ENCODE assay signal across 18 cellular contexts in the genomic region with DNA sequence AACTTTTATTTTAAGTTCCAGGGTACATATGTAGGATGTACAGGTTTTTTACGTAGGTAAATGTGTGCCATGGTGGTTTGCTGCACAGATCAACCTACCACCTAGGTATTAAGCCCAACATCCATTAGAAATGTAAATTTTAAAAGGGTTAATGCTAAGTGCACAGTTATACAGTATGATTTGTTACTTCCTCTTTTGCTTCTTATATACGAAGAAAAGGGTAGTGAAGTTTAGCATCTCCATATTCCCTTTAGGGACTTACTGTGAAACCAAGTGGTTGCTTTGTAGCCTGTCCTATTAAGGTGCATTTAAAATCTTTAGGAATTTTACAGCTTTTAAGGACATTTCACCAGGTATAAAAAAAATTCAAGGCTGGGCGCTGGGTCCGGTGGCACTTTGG. TPM values are rescaled to one million over a fixed set of nuclear protein-coding genes. Genes with fewer than 3 reads are reported as not detected.
DNase-seq lines count a peak whose midpoint lies in the region; ATAC-seq and TF ChIP-seq lines count a peak whose summit lies in the region.
"Had no signal": no experiment of that assay in that cellular context is flagged by ENCODE, and none has a peak within 500 bp of the region (broad histone marks: within the 10 kb centered on the region; RNA-seq: fewer than 3 reads in every experiment).

No MANE protein-coding gene starts in this region.

- H2AK5ac ChIP-seq in mesendoderm (ENCODE audit: low read length) = no peak overlapping the region

- peak; percentile 68 for ATAC-seq in GM19463 (IDR thresholded peaks at IDR 0.05; ENCODE audit: unreplicated experiment)
- peak; percentile 65 for ATAC-seq in HG03175 (IDR thresholded peaks at IDR 0.05; ENCODE audit: unreplicated experiment)

- no peak for TF ChIP-seq CTCF in GM06990 (IDR thresholded peaks at IDR 0.05; ENCODE audit: insufficient read depth, low read length, poor library complexity, severe bottlenecking)
- no peak for TF ChIP-seq CTCF in OCI-LY7 (conservative IDR thresholded peaks at IDR 0.05; ENCODE audit: low read length)

- H2AFZ ChIP-seq in OCI-LY7 (ENCODE audit: low read length) (no peak overlapping the region), GM23248 (no peak overlapping the region)
- H2AFZ ChIP-seq: parathyroid adenoma had no signal

- CTCF ChIA-PET in OCI-LY7 (lab: Charles Lee; ENCODE audit: unreplicated experiment) = no interaction called here

- no peak overlapping the region for H2BK5ac ChIP-seq in mesendoderm (ENCODE audit: low read length)

- H2BK120ac ChIP-seq in mesendoderm (ENCODE audit: low read depth, low read length) = no peak overlapping the region

- in situ Hi-C loops in GM23248 (cut with MboI) = no loop called here

- H4K5ac ChIP-seq in mesendoderm (ENCODE audit: low read length) = no peak overlapping the region

- intact Hi-C loops in OCI-LY7 (cut with micrococcal nuclease; ENCODE audit: unreplicated experiment) = no loop called here

- H4K20me1 ChIP-seq in OCI-LY7 (ENCODE audit: insufficient read depth, low read length) = no peaks in the 10 kb centered on the region
- no peaks in the 10 kb centered on the region for H4K20me1 ChIP-seq in GM23248 (ENCODE audit: insufficient read depth)

- no peak overlapping the region for H2BK15ac ChIP-seq in mesendoderm (replicated peaks; ENCODE audit: low read depth)

- H3K27ac ChIP-seq in OCI-LY7 (ENCODE audit: low read depth, low read length, poor library complexity, severe bottlenecking) = no peak overlapping the region
- H3K27ac ChIP-seq in mesendoderm (ENCODE audit: low read depth, low read length) = no peak overlapping the region
- no peak overlapping the region for H3K27ac ChIP-seq in GM23248
- H3K27ac ChIP-seq: esophagus muscularis mucosa, parathyroid adenoma had no signal

- no peak overlapping the region for H3K56ac ChIP-seq in mesendoderm (ENCODE audit: low read length)

- H3K4me3 ChIP-seq in GM06990 (replicated peaks; ENCODE audit: low read depth, low read length) (no peak overlapping the region), OCI-LY7 (ENCODE audit: low read depth, low read length, poor library complexity, severe bottlenecking) (no peak overlapping the region), mesendoderm (ENCODE audit: low read length) (no peak overlapping the region), GM23248 (no peak overlapping the region)
- H3K4me3 ChIP-seq: esophagus muscularis mucosa had no signal

- H3K36me3 ChIP-seq in GM06990 (ENCODE audit: control insufficient read depth, insufficient read depth, low read length) (peaks cover 4% of the 10 kb centered on the region), OCI-LY7 (ENCODE audit: insufficient read depth, low read length) (peaks cover 61% of the 10 kb centered on the region), mesendoderm (ENCODE audit: control insufficient read depth, insufficient read depth, low read length) (peaks cover 2% of the 10 kb centered on the region), GM23248 (ENCODE audit: low read depth) (peaks cover 16% of the 10 kb centered on the region)

- H3F3A ChIP-seq in GM23248 (ENCODE audit: insufficient read depth) = no peaks in the 10 kb centered on the region

- H3K4me1 ChIP-seq in OCI-LY7 (ENCODE audit: insufficient read depth, low read length, poor library complexity, severe bottlenecking) (peaks cover 6% of the 10 kb centered on the region), mesendoderm (ENCODE audit: control insufficient read depth, low read depth, low read length) (no peaks in the 10 kb centered on the region), GM23248 (ENCODE audit: insufficient read depth) (no peaks in the 10 kb centered on the region)
- H3K4me1 ChIP-seq: Caco-2, esophagus muscularis mucosa, parathyroid adenoma had no signal

- H3K4me2 ChIP-seq in OCI-LY7 (ENCODE audit: low read length) = no peak overlapping the region
- no peak overlapping the region for H3K4me2 ChIP-seq in mesendoderm (ENCODE audit: low read length)
- no peak overlapping the region for H3K4me2 ChIP-seq in GM23248 (ENCODE audit: unreplicated experiment)

- H3K79me1 ChIP-seq in mesendoderm (ENCODE audit: low read length) = no peaks in the 10 kb centered on the region

- no peaks in the 10 kb centered on the region for H3K9me3 ChIP-seq in OCI-LY7 (ENCODE audit: low read length)
- H3K9me3 ChIP-seq in GM23248 (ENCODE audit: low read depth) = no peaks in the 10 kb centered on the region
- H3K9me3 ChIP-seq: Caco-2, esophagus muscularis mucosa had no signal

- no peak overlapping the region for H3K9ac ChIP-seq in mesendoderm (ENCODE audit: low read length)
- H3K9ac ChIP-seq in GM23248 = no peak overlapping the region
- H3K9ac ChIP-seq: parathyroid adenoma had no signal

- DNase-seq in GM06990 (ENCODE audit: extremely low read depth, insufficient read length) (peak; percentile 14), OCI-LY7 (ENCODE audit: low spot score) (peak; percentile 26), mesendoderm (no peak), GM23248 (no peak), epidermal melanocyte (ENCODE audit: insufficient read length, low spot score) (no peak)
- no peak for DNase-seq in activated CD8-positive, alpha-beta memory T cell treated with anti-CD3 and anti-CD28 coated beads for 24 hours
- DNase-seq: activated gamma-delta T cell, Caco-2, dermis blood vessel endothelial cell, GDM1, H9, NCI-H146, NCI-H510A treated with DMSO at 0.1 percent for 48 hours, T1000 had no signal

- no peak overlapping the region for H4K8ac ChIP-seq in mesendoderm (ENCODE audit: low read depth, low read length)

- no TSS peak for BruUV-seq in OCI-LY7 (replicated peaks; lab: Mats Ljungman, UMichigan)

- no peak overlapping the region for H3K4ac ChIP-seq in mesendoderm (ENCODE audit: low read depth, low read length)

- WGBS in mesendoderm (ENCODE audit: extremely low coverage, insufficient coverage, low lambda C conversion rate) = no CpG with 5 or more reads among the region's 4 CpGs
- WGBS in GM23248 (ENCODE audit: low coverage in 1 of 2, low lambda C conversion rate in 2 of 2, missing lambda C conversion rate in 2 of 2), 2 experiments = 93 to 94% methylated on average over 4 of the region's 4 CpGs

- H3K27me3 ChIP-seq in GM06990 (replicated peaks; ENCODE audit: control insufficient read depth, insufficient read depth, low read length) (no peaks in the 10 kb centered on the region), mesendoderm (ENCODE audit: insufficient read depth, low read length, poor library complexity) (no peaks in the 10 kb centered on the region), GM23248 (replicated peaks; ENCODE audit: insufficient read depth) (no peaks in the 10 kb centered on the region)
- H3K27me3 ChIP-seq: esophagus muscularis mucosa had no signal

- H3K9me2 ChIP-seq in OCI-LY7 (ENCODE audit: insufficient read depth, low read length) (no peaks in the 10 kb centered on the region), GM23248 (ENCODE audit: insufficient read depth) (no peaks in the 10 kb centered on the region)

- no peak overlapping the region for H3K23ac ChIP-seq in mesendoderm (ENCODE audit: low read length)

- no peak overlapping the region for H3K18ac ChIP-seq in mesendoderm (ENCODE audit: low read length)

- POLR2A ChIA-PET in OCI-LY7 (lab: Charles Lee) = no interaction called here

- H3K79me2 ChIP-seq in OCI-LY7 (ENCODE audit: insufficient read depth, low read depth, low read length) (no peaks in the 10 kb centered on the region; the same call in 1 of the 2 replicates), mesendoderm (ENCODE audit: control insufficient read depth, insufficient read depth, low read length) (no peaks in the 10 kb centered on the region), GM23248 (ENCODE audit: insufficient read depth) (peaks cover 64% of the 10 kb centered on the region)

RNA-seq across cellular contexts. Expression of a gene that starts 46.4 kb away (rescaled TPM):
- total RNA-seq in OCI-LY7 (2014; rRNA removed; shearing (Covaris generic)) = 19.4 and 20.9 TPM in 2 replicates
- 26.4 and 29.0 TPM in 2 replicates for total RNA-seq in OCI-LY7 (2022)
- polyA plus RNA-seq in mesendoderm (2013, experiment 1 of 2) = 24.4 TPM
- 23.9 TPM for polyA plus RNA-seq in mesendoderm (2013, experiment 2 of 2)
- 13.5 and 13.9 TPM in 2 replicates for total RNA-seq in GM23248 (2014; rRNA removed; shearing (Covaris generic))
- polyA plus RNA-seq in GM23248 (2016; fragmentation: Nextera tagmentation; extraction: Ambion mirVana) = 2.6 and 3.1 TPM in 2 replicates

Comparison
In these comparisons a context has a peak if more than half of its experiments do, and no peak if none do; other contexts are left out.
1. DNase-seq: peak in GM06990 (single experiment) and OCI-LY7 (single experiment); none in mesendoderm (single experiment), GM23248 (single experiment), activated CD8-positive, alpha-beta memory T cell treated with anti-CD3 and anti-CD28 coated beads for 24 hours (single experiment) and epidermal melanocyte (single experiment).